Comparison of ENCODE assay signal across 16 cellular contexts in genomic region chr3:188243124-188243795, GRCh38.
DNase-seq lines count a peak whose midpoint lies in the region; ATAC-seq and TF ChIP-seq lines count a peak whose summit lies in the region.
"Had no signal": no experiment of that assay in that cellular context is flagged by ENCODE, and none has a peak within 500 bp of the region (broad histone marks: within the 10 kb centered on the region; RNA-seq: fewer than 3 reads in every experiment).

No MANE protein-coding gene starts in this region.

- peaks cover 5 to 19% of the 10 kb centered on the region in 2 experiments for H3K36me3 ChIP-seq in SK-N-SH (replicated peaks in 1 of 2; ENCODE audit: control insufficient read depth in 1 of 2, insufficient read depth in 2 of 2, low read length in 1 of 2)
- peaks cover 69% of the 10 kb centered on the region for H3K36me3 ChIP-seq in SJSA1
- H3K36me3 ChIP-seq in gastroesophageal sphincter: peaks cover 0 to 6% of the 10 kb centered on the region in 2 donors
- H3K36me3 ChIP-seq: pancreas had no signal

- TF ChIP-seq EP300 in SK-N-SH (IDR thresholded peaks at IDR 0.05; ENCODE audit: borderline replicate concordance in 1 of 2, low read depth in 1 of 2, low read length in 1 of 2): 0 out of 4 replicates have a peak, but pooled peaks of 1 of the 2 experiments have one; percentile 4
- TF ChIP-seq EP300 in gastroesophageal sphincter (IDR thresholded peaks at IDR 0.05): no peak

- H4K20me1 ChIP-seq in SK-N-SH (ENCODE audit: insufficient read depth): peaks cover 3% of the 10 kb centered on the region; the same call in 1 of the 2 replicates

- 45% methylated on average over 9 of the region's 9 CpGs for WGBS in SK-N-SH (ENCODE audit: low lambda C conversion rate)
- 41 to 56% methylated on average over 7 to 9 of the region's 9 CpGs for WGBS in gastroesophageal sphincter (ENCODE audit: low coverage in 1 of 2), 2 donors

- peaks cover 0 to 35% of the 10 kb centered on the region in 2 experiments; a peak in 3 of 4 replicates for H3K4me1 ChIP-seq in SK-N-SH (ENCODE audit: control insufficient read depth in 1 of 2, insufficient read depth in 2 of 2, low read depth in 1 of 2, low read length in 1 of 2)
- H3K4me1 ChIP-seq in SJSA1 (replicated peaks): peaks cover 49% of the 10 kb centered on the region
- H3K4me1 ChIP-seq in gastroesophageal sphincter: peaks cover 24 to 100% (median 32%) of the 10 kb centered on the region in 3 donors

- peaks cover 82% of the 10 kb centered on the region for H3K79me2 ChIP-seq in SK-N-SH (ENCODE audit: insufficient read depth)

- DNase-seq in SK-N-SH (no peak), SJSA1 (ENCODE audit: low read depth in 1 of 2, low spot score in 2 of 2) (no peak), T-cell (no peak), NCI-H2107 treated with DMSO at 0.1 percent for 48 hours (lab: John Stamatoyannopoulos, UW; ENCODE audit: unreplicated experiment) (no peak), immature natural killer cell (no peak)
- DNase-seq in stimulated activated naive B cell treated with anti-CD40 and anti-IgM and Interleukin-4, amounts not matched to agents 10 μg/mL and 1 μg/mL and 100 μg/mL, for 72 hours: no peak
- DNase-seq: activated CD4-positive, alpha-beta T cell treated with anti-CD3 and anti-CD28 coated beads for 4 hours; CD4-positive, alpha-beta memory T cell; NCI-H1694; pancreas had no signal

- POLR2A ChIA-PET in SK-N-SH (lab: Yijun Ruan, JAX) (no interaction called here), T-cell (lab: Charles Lee) (no interaction called here)

- no peak for TF ChIP-seq RAD21 in SK-N-SH (IDR thresholded peaks at IDR 0.05; ENCODE audit: low read length)

- TF ChIP-seq CTCF in SK-N-SH (IDR thresholded peaks at IDR 0.05): no peak
- no peak for TF ChIP-seq CTCF in gastroesophageal sphincter (IDR thresholded peaks at IDR 0.05)

- TF ChIP-seq POLR2A in gastroesophageal sphincter (IDR thresholded peaks at IDR 0.05): no peak

- H3K9me3 ChIP-seq in SK-N-SH (no peaks in the 10 kb centered on the region), SJSA1 (replicated peaks) (no peaks in the 10 kb centered on the region), gastroesophageal sphincter (no peaks in the 10 kb centered on the region)
- H3K9me3 ChIP-seq: pancreas had no signal

- peaks cover 41% of the 10 kb centered on the region for H3F3A ChIP-seq in SK-N-SH (replicated peaks; ENCODE audit: insufficient read depth)

- H3K36me3 Mint-ChIP-seq in stimulated activated naive B cell treated with anti-CD40 and anti-IgM and Interleukin-4, amounts not matched to agents 10 μg/mL and 1 μg/mL and 100 μg/mL, for 72 hours: peaks cover 15 to 18% of the 10 kb centered on the region in 2 donors
- H3K36me3 Mint-ChIP-seq in T-cell (peaks cover 21% of the 10 kb centered on the region), immature natural killer cell (peaks cover 4 to 11% (median 10%) of the 10 kb centered on the region in 3 donors)

- no peak for ATAC-seq in SK-N-SH treated with all-trans-retinoic acid at 6 μM for 48 hours
- ATAC-seq in gastroesophageal sphincter: no peak
- peak; percentile 42 to 45 for ATAC-seq in stimulated activated naive B cell treated with anti-CD40 and anti-IgM and Interleukin-4, amounts not matched to agents 10 μg/mL and 1 μg/mL and 100 μg/mL, for 72 hours (replicated peaks)
- ATAC-seq in T-cell (replicated peaks in 1 of 4): no peak
- ATAC-seq: HepG2 had no signal

- H3K9me3 Mint-ChIP-seq in stimulated activated naive B cell treated with anti-CD40 and anti-IgM and Interleukin-4, amounts not matched to agents 10 μg/mL and 1 μg/mL and 100 μg/mL, for 72 hours: no peaks in the 10 kb centered on the region
- no peaks in the 10 kb centered on the region for H3K9me3 Mint-ChIP-seq in T-cell
- H3K9me3 Mint-ChIP-seq in immature natural killer cell: no peaks in the 10 kb centered on the region
- H3K9me3 Mint-ChIP-seq: CD4-positive, alpha-beta memory T cell had no signal

- peak overlapping the region; percentile 10; the same call in 1 of the 2 replicates for H3K4me2 ChIP-seq in SK-N-SH

- H3K27ac Mint-ChIP-seq in stimulated activated naive B cell treated with anti-CD40 and anti-IgM and Interleukin-4, amounts not matched to agents 10 μg/mL and 1 μg/mL and 100 μg/mL, for 72 hours: peak overlapping the region; percentile 92
- no peak overlapping the region for H3K27ac Mint-ChIP-seq in T-cell
- peak overlapping the region in 1 of 6 donors; percentile 75 for H3K27ac Mint-ChIP-seq in immature natural killer cell

- H2AFZ ChIP-seq in SK-N-SH (ENCODE audit: low read depth): no peak overlapping the region

- no peaks in the 10 kb centered on the region for H3K27me3 ChIP-seq in SK-N-SH (ENCODE audit: insufficient read depth)
- no peaks in the 10 kb centered on the region for H3K27me3 ChIP-seq in SJSA1 (replicated peaks)
- no peaks in the 10 kb centered on the region for H3K27me3 ChIP-seq in gastroesophageal sphincter
- H3K27me3 ChIP-seq: pancreas had no signal

- H3K9me2 ChIP-seq in SK-N-SH: no peaks in the 10 kb centered on the region

- H3K4me1 Mint-ChIP-seq in stimulated activated naive B cell treated with anti-CD40 and anti-IgM and Interleukin-4, amounts not matched to agents 10 μg/mL and 1 μg/mL and 100 μg/mL, for 72 hours: peaks cover 45 to 81% of the 10 kb centered on the region in 2 donors
- peaks cover 0 to 24% (median 0%) of the 10 kb centered on the region in 3 donors for H3K4me1 Mint-ChIP-seq in T-cell
- H3K4me1 Mint-ChIP-seq in immature natural killer cell: peaks cover 28 to 32% of the 10 kb centered on the region in 2 donors

- peak overlapping the region; percentile 17 to 19 for H3K4me3 Mint-ChIP-seq in stimulated activated naive B cell treated with anti-CD40 and anti-IgM and Interleukin-4, amounts not matched to agents 10 μg/mL and 1 μg/mL and 100 μg/mL, for 72 hours
- H3K4me3 Mint-ChIP-seq in T-cell (no peak overlapping the region), immature natural killer cell (no peak overlapping the region)
- H3K4me3 Mint-ChIP-seq: CD4-positive, alpha-beta memory T cell had no signal

- H3K4me3 ChIP-seq in SK-N-SH (ENCODE audit: low read depth in 2 of 2, low read length in 1 of 2): no peak overlapping the region
- no peak overlapping the region for H3K4me3 ChIP-seq in SJSA1
- no peak overlapping the region for H3K4me3 ChIP-seq in gastroesophageal sphincter
- H3K4me3 ChIP-seq: pancreas, SK-N-MC had no signal

- H3K27ac ChIP-seq in SK-N-SH (ENCODE audit: low read depth in 2 of 2, low read length in 1 of 2) (peak overlapping the region in 1 of 2 experiments; percentile 85), SJSA1 (peak overlapping the region; percentile 23; the same call in 1 of the 2 replicates), gastroesophageal sphincter (peak overlapping the region; percentile 82 to 97 (median 92))
- H3K27ac ChIP-seq: 22Rv1, epithelial cell of prostate, pancreas, SK-N-MC had no signal

- peak overlapping the region; percentile 33; the same call in 1 of the 2 replicates for H3K9ac ChIP-seq in SK-N-SH

- CTCF ChIA-PET in SK-N-SH (lab: Yijun Ruan, JAX) (no interaction called here), T-cell (lab: Charles Lee) (no interaction called here)

- no peaks in the 10 kb centered on the region for H3K27me3 Mint-ChIP-seq in stimulated activated naive B cell treated with anti-CD40 and anti-IgM and Interleukin-4, amounts not matched to agents 10 μg/mL and 1 μg/mL and 100 μg/mL, for 72 hours
- H3K27me3 Mint-ChIP-seq in T-cell (no peaks in the 10 kb centered on the region), immature natural killer cell (ENCODE audit: low read depth in 3 of 3) (peaks cover 0 to 1% (median 1%) of the 10 kb centered on the region in 3 donors)
- H3K27me3 Mint-ChIP-seq: CD4-positive, alpha-beta memory T cell had no signal

TF ChIP-seq in SK-N-SH, 30 proteins besides CTCF, POLR2A, EP300 and RAD21 (continues in another document):
- TF ChIP-seq TCF12 (IDR thresholded peaks at IDR 0.05): no peak
- TF ChIP-seq YY1 (IDR thresholded peaks at IDR 0.05; ENCODE audit: low read depth): no peak
- no peak for TF ChIP-seq NRF1 (IDR thresholded peaks at IDR 0.05; ENCODE audit: low read depth, low read length)
- no peak for TF ChIP-seq SIN3A (IDR thresholded peaks at IDR 0.05; ENCODE audit: borderline replicate concordance, low read depth, low read length)
- no peak for TF ChIP-seq IRF3 (IDR thresholded peaks at IDR 0.05; ENCODE audit: low read depth, low read length)
- no peak for TF ChIP-seq CHD2 (IDR thresholded peaks at IDR 0.05; ENCODE audit: low read length, partially characterized antibody)
- no peak for TF ChIP-seq POLR2AphosphoS5 (IDR thresholded peaks at IDR 0.05; ENCODE audit: low read depth, low read length)

TF ChIP-seq in SK-N-SH treated with all-trans-retinoic acid at 6 μM for 48 hours, 23 proteins besides CTCF, POLR2A, EP300 and RAD21:
- TF ChIP-seq PPARA (CRISPR knock-in tag; IDR thresholded peaks at IDR 0.05; ENCODE audit: borderline replicate concordance) (no peak), POU6F1 (CRISPR knock-in tag; IDR thresholded peaks at IDR 0.05; ENCODE audit: borderline replicate concordance, low read depth) (no peak), ESRRG (CRISPR knock-in tag; IDR thresholded peaks at IDR 0.05) (no peak), ISL1 (CRISPR knock-in tag; IDR thresholded peaks at IDR 0.05) (no peak), ZNF565 (CRISPR knock-in tag; conservative IDR thresholded peaks at IDR 0.05; ENCODE audit: low read depth) (no peak), CSDC2 (CRISPR knock-in tag; IDR thresholded peaks at IDR 0.05) (no peak), ZNF70 (CRISPR knock-in tag; IDR thresholded peaks at IDR 0.05) (no peak), SNAI2 (CRISPR knock-in tag; IDR thresholded peaks at IDR 0.05) (no peak), ZFP30 (CRISPR knock-in tag; IDR thresholded peaks at IDR 0.05) (no peak), RARB (CRISPR knock-in tag; IDR thresholded peaks at IDR 0.05) (no peak), OSR1 (CRISPR knock-in tag; IDR thresholded peaks at IDR 0.05) (no peak), ZNF8 (CRISPR knock-in tag; IDR thresholded peaks at IDR 0.05) (no peak), ZC3H10 (CRISPR knock-in tag; IDR thresholded peaks at IDR 0.05) (no peak), ARNTL (CRISPR knock-in tag; IDR thresholded peaks at IDR 0.05; ENCODE audit: borderline replicate concordance, low read depth) (no peak), GLIS3 (CRISPR knock-in tag; IDR thresholded peaks at IDR 0.05) (no peak)

Comparison
In these comparisons a context has a peak if more than half of its experiments do, and no peak if none do; other contexts are left out.
1. ATAC-seq: peak in stimulated activated naive B cell treated with anti-CD40 and anti-IgM and Interleukin-4, amounts not matched to agents 10 μg/mL and 1 μg/mL and 100 μg/mL, for 72 hours (2 of 2); none in SK-N-SH treated with all-trans-retinoic acid at 6 μM for 48 hours (single experiment), gastroesophageal sphincter (single experiment) and T-cell (0 of 4).
2. H3K4me3 Mint-ChIP-seq: peak in stimulated activated naive B cell treated with anti-CD40 and anti-IgM and Interleukin-4, amounts not matched to agents 10 μg/mL and 1 μg/mL and 100 μg/mL, for 72 hours (2 of 2); none in T-cell (0 of 3) and immature natural killer cell (0 of 5).